In the genomic region with DNA sequence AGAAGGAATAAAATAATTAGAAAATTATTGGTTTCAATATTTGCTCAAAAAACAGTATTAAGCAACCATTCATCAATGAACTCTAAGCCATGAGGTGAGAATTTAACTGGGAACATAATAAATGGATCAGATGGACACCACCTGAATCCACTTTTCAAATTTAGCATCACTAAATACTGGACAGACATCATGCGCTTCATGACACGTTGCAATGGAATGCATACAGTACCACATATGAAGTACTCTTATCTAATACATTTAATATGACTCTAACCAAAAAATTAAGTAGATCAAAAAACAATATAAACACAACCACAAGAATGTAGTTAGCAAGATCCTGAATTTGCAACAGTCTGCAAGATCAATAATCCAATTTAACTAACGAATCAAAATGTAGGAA, we compare ENCODE assay signal across 20 cellular contexts.
A peak's percentile ranks its signal among the peaks of the same experiment; 100 is the strongest.
DNase-seq lines count a peak whose midpoint lies in the region; ATAC-seq and TF ChIP-seq lines count a peak whose summit lies in the region.
"Had no signal": no experiment of that assay in that cellular context is flagged by ENCODE, and none has a peak within 500 bp of the region (broad histone marks: within the 10 kb centered on the region; RNA-seq: fewer than 3 reads in every experiment).

No MANE protein-coding gene starts in this region.

- TF ChIP-seq RAD21 in IMR-90 (IDR thresholded peaks at IDR 0.05; ENCODE audit: low read length), result no peak

- H2AK5ac ChIP-seq in IMR-90 (ENCODE audit: low read depth, low read length), result no peak overlapping the region

- no peaks in the 10 kb centered on the region for H4K20me1 ChIP-seq in IMR-90 (ENCODE audit: insufficient read depth, low read length)
- H4K20me1 ChIP-seq: BLaER1 treated with 17β-estradiol and CSF1 and Interleukin-3, amounts not matched to agents 10 nM and 100 nM had no signal

- H4K8ac ChIP-seq in IMR-90 (ENCODE audit: low read depth in 2 of 2, low read length in 2 of 2), result no peak overlapping the region

- no peak overlapping the region for H2AK9ac ChIP-seq in IMR-90 (replicated peaks; ENCODE audit: low read depth, low read length, poor library complexity)

- no peak overlapping the region for H3K9ac ChIP-seq in IMR-90 (ENCODE audit: low read depth, low read length)
- H3K9ac ChIP-seq: BLaER1 treated with 17β-estradiol and CSF1 and Interleukin-3, amounts not matched to agents 10 nM and 100 nM had no signal

- H3K36me3 ChIP-seq in IMR-90 (ENCODE audit: control insufficient read depth, insufficient read depth, low read length), result no peaks in the 10 kb centered on the region
- H3K36me3 ChIP-seq: BLaER1 treated with 17β-estradiol and CSF1 and Interleukin-3, amounts not matched to agents 10 nM and 100 nM had no signal

- TF ChIP-seq POLR2A in IMR-90 (IDR thresholded peaks at IDR 0.05; ENCODE audit: low read depth, low read length), result no peak

- no peaks in the 10 kb centered on the region for H3K4me1 ChIP-seq in IMR-90 (ENCODE audit: control insufficient read depth, insufficient read depth, low read length)

- WGBS in IMR-90 (ENCODE audit: extremely low coverage in 2 of 2, insufficient read length in 1 of 2), 2 experiments, result 93% methylated on average over 2 of the region's 3 CpGs; no CpG with 5 or more reads in 1 of the 2 experiments

- H3K4me3 ChIP-seq in AG10803 (ENCODE audit: low read length), result no peak overlapping the region
- H3K4me3 ChIP-seq in IMR-90 (ENCODE audit: insufficient read depth, low read depth, low read length), result no peak overlapping the region
- H3K4me3 ChIP-seq in astrocyte of the spinal cord (ENCODE audit: low read depth, low read length), result no peak overlapping the region
- no peak overlapping the region for H3K4me3 ChIP-seq in fibroblast of the aortic adventitia (ENCODE audit: low read depth, low read length)
- H3K4me3 ChIP-seq: BLaER1 treated with 17β-estradiol and CSF1 and Interleukin-3, amounts not matched to agents 10 nM and 100 nM had no signal

- POLR2A ChIA-PET in IMR-90 (lab: Charles Lee; ENCODE audit: unreplicated experiment), result no interaction called here

- H2BK20ac ChIP-seq in IMR-90 (ENCODE audit: low read depth, low read length), result no peak overlapping the region

- ATAC-seq in IMR-90 (ENCODE audit: low read depth), result no peak
- ATAC-seq: HepG2 had no signal

- H2BK15ac ChIP-seq in IMR-90 (ENCODE audit: low read depth, low read length), result no peak overlapping the region

- H3K4me2 ChIP-seq in IMR-90 (ENCODE audit: low read depth, low read length), result no peak overlapping the region

- no peak overlapping the region for H3K27ac ChIP-seq in IMR-90 (ENCODE audit: insufficient read depth, low read length)
- H3K27ac ChIP-seq: BLaER1 treated with 17β-estradiol and CSF1 and Interleukin-3, amounts not matched to agents 10 nM and 100 nM; RWPE1 had no signal

- no peak overlapping the region for H2AFZ ChIP-seq in IMR-90 (replicated peaks; ENCODE audit: low read length, poor library complexity)

- peak; percentile 21 for DNase-seq in AG10803 (ENCODE audit: low read depth)
- DNase-seq in IMR-90, result peak; percentile 15
- peak; percentile 31 for DNase-seq in astrocyte of the spinal cord (ENCODE audit: low read depth, low spot score)
- peak; percentile 49 for DNase-seq in fibroblast of the aortic adventitia (ENCODE audit: low read depth)
- no peak for DNase-seq in NCI-H146 (lab: John Stamatoyannopoulos, UW)
- no peak for DNase-seq in T1000 (lab: John Stamatoyannopoulos, UW)
- no peak for DNase-seq in GM10266 (ENCODE audit: extremely low spot score)
- no peak for DNase-seq in posterior cingulate gyrus
- DNase-seq: 8988T; CD8-positive, alpha-beta memory T cell; DND-41; H7; NCI-H1436; NCI-H2029 treated with DMSO at 0.1 percent for 48 hours; NCI-H2171 treated with DMSO at 0.1 percent for 48 hours; NCI-H510A; NCI-H774 had no signal

- H3K4ac ChIP-seq in IMR-90 (ENCODE audit: low read depth, low read length), result no peak overlapping the region

- H4K5ac ChIP-seq in IMR-90 (ENCODE audit: low read depth, low read length), result no peak overlapping the region

- no peaks in the 10 kb centered on the region for H3K9me1 ChIP-seq in IMR-90 (ENCODE audit: insufficient read depth, low read length)

- H3K56ac ChIP-seq in IMR-90 (ENCODE audit: extremely low read depth, insufficient read depth, low read length), result no peak overlapping the region

- no TSS peak for BruUV-seq in IMR-90 (replicated peaks; lab: Mats Ljungman, UMichigan)

- H3K18ac ChIP-seq in IMR-90 (ENCODE audit: low read depth, low read length), result no peak overlapping the region

- no peak for TF ChIP-seq CTCF in AG10803 (conservative IDR thresholded peaks at IDR 0.05; ENCODE audit: low read length)
- TF ChIP-seq CTCF in IMR-90 (conservative IDR thresholded peaks at IDR 0.05; ENCODE audit: low read depth, low read length), result no peak
- TF ChIP-seq CTCF in astrocyte of the spinal cord (IDR thresholded peaks at IDR 0.05; ENCODE audit: low read depth, low read length), result no peak
- TF ChIP-seq CTCF in fibroblast of the aortic adventitia (IDR thresholded peaks at IDR 0.05; ENCODE audit: insufficient read depth, low read length), result no peak
- no peak for TF ChIP-seq CTCF in GM10266 (IDR thresholded peaks at IDR 0.05; ENCODE audit: control insufficient read depth, insufficient read depth, low read depth, missing control alignments)

- CTCF ChIA-PET in IMR-90 (lab: Yijun Ruan, JAX), result no interaction called here

- H3K14ac ChIP-seq in IMR-90 (replicated peaks; ENCODE audit: low read depth, low read length), result no peak overlapping the region

- no peaks in the 10 kb centered on the region for H3K9me3 ChIP-seq in IMR-90 (ENCODE audit: control insufficient read depth, insufficient read depth, low read length)
- H3K9me3 ChIP-seq: BLaER1 treated with 17β-estradiol and CSF1 and Interleukin-3, amounts not matched to agents 10 nM and 100 nM had no signal

- no peak overlapping the region for H2BK5ac ChIP-seq in IMR-90 (ENCODE audit: low read depth, low read length, poor library complexity, severe bottlenecking)

- H3K27me3 ChIP-seq in IMR-90 (ENCODE audit: control insufficient read depth, insufficient read depth, low read length), result no peaks in the 10 kb centered on the region
- H3K27me3 ChIP-seq: BLaER1 treated with 17β-estradiol and CSF1 and Interleukin-3, amounts not matched to agents 10 nM and 100 nM had no signal

- H4K91ac ChIP-seq in IMR-90 (ENCODE audit: insufficient read depth, low read depth, low read length), result no peak overlapping the region

- dilution Hi-C loops in IMR-90 (cut with HindIII; ENCODE audit: low sequenced_read_pairs, unreplicated experiment), result no loop called here

- in situ Hi-C loops in IMR-90 (cut with MboI; ENCODE audit: low sequenced_read_pairs), result no loop called here
- in situ Hi-C loops in astrocyte of the spinal cord (cut with HindIII; ENCODE audit: low sequenced_read_pairs), result no loop called here

- H2BK120ac ChIP-seq in IMR-90 (ENCODE audit: low read depth, low read length), result no peak overlapping the region

- H3K23ac ChIP-seq in IMR-90 (ENCODE audit: low read depth, low read length), result no peak overlapping the region

- intact Hi-C loops in IMR-90 (cut with micrococcal nuclease), result no loop called here
- intact Hi-C loops in posterior cingulate gyrus (cut with DNase I), result no loop called here

- H3K79me1 ChIP-seq in IMR-90 (ENCODE audit: low read depth in 1 of 2, low read length in 2 of 2), result no peaks in the 10 kb centered on the region

TF ChIP-seq in IMR-90, 13 proteins besides CTCF, POLR2A, EP300 and RAD21:
- TF ChIP-seq FOS (IDR thresholded peaks at IDR 0.05; ENCODE audit: low read depth, low read length), result no peak
- TF ChIP-seq NFE2L2 (IDR thresholded peaks at IDR 0.05; ENCODE audit: low read depth, low read length), result no peak
- TF ChIP-seq CHD1 (IDR thresholded peaks at IDR 0.05; ENCODE audit: low read depth, low read length), result no peak
- no peak for TF ChIP-seq SMC3 (IDR thresholded peaks at IDR 0.05; ENCODE audit: low read depth, low read length)
- no peak for TF ChIP-seq MAFK (IDR thresholded peaks at IDR 0.05; ENCODE audit: low read depth, low read length)
- no peak for TF ChIP-seq MXI1 (IDR thresholded peaks at IDR 0.05; ENCODE audit: borderline replicate concordance, low read depth, low read length)
- TF ChIP-seq CEBPB (IDR thresholded peaks at IDR 0.05; ENCODE audit: low read depth, low read length), result no peak
- TF ChIP-seq MAZ (IDR thresholded peaks at IDR 0.05; ENCODE audit: borderline replicate concordance, low read depth, low read length), result no peak
- no peak for TF ChIP-seq ELK1 (IDR thresholded peaks at IDR 0.05; ENCODE audit: borderline replicate concordance, low read depth, low read length)
- no peak for TF ChIP-seq BHLHE40 (IDR thresholded peaks at IDR 0.05; ENCODE audit: low read depth, low read length)
- no peak for TF ChIP-seq RFX5 (IDR thresholded peaks at IDR 0.05; ENCODE audit: low read depth, low read length)
- no peak for TF ChIP-seq RCOR1 (IDR thresholded peaks at IDR 0.05; ENCODE audit: insufficient replicate concordance, low read length)
- TF ChIP-seq USF2 (IDR thresholded peaks at IDR 0.05; ENCODE audit: low read depth, low read length), result no peak

Comparison
In these comparisons a context has a peak if more than half of its experiments do, and no peak if none do; other contexts are left out.
1. DNase-seq: peak in AG10803 (single experiment), IMR-90 (single experiment), astrocyte of the spinal cord (single experiment) and fibroblast of the aortic adventitia (single experiment); none in NCI-H146 (single experiment), T1000 (single experiment), GM10266 (single experiment) and posterior cingulate gyrus (0 of 10).